8 cellular contexts compared by ENCODE assay signal in genomic region chr14:23009939-23010718, GRCh38. TPM values are rescaled to one million over a fixed set of nuclear protein-coding genes. Genes with fewer than 3 reads are reported as not detected.
A peak's percentile ranks its signal among the peaks of the same experiment; 100 is the strongest.
DNase-seq lines count a peak whose midpoint lies in the region; ATAC-seq, FAIRE-seq and TF ChIP-seq lines count a peak whose summit lies in the region.

Gene C14orf93, minus strand, starts transcription at chr14:23010143. Its CDS starts 11,120 bp downstream, at chr14:22999023.

- H3K36me3 ChIP-seq in HUES6 (ENCODE audit: control insufficient read depth, insufficient read depth, low read length) (no peaks in the 10 kb centered on the region), esophagus (ENCODE audit: control insufficient read depth in 2 of 2, insufficient read depth in 2 of 2, low read length in 1 of 2) (no peaks in the 10 kb centered on the region), mucosa of stomach (ENCODE audit: control insufficient read depth, insufficient read depth, low read length) (no peaks in the 10 kb centered on the region)

- WGBS in esophagus, 2 donors, result 1 to 2% methylated on average over 39 to 40 of the region's 40 CpGs

- H3K9ac ChIP-seq in HUES6 (ENCODE audit: low read length) (peak within 1 kb of the TSS; percentile 62), mucosa of stomach (ENCODE audit: low read length) (peak within 1 kb of the TSS; percentile 75)

- H3K4me1 ChIP-seq in HUES6 (ENCODE audit: control insufficient read depth, insufficient read depth, low read length) (peaks cover 15% of the 10 kb centered on the region), esophagus (ENCODE audit: control insufficient read depth in 2 of 2, insufficient read depth in 2 of 2, low read length in 1 of 2) (no peaks in the 10 kb centered on the region), mucosa of stomach (ENCODE audit: control insufficient read depth, insufficient read depth, low read length) (peaks cover 11% of the 10 kb centered on the region)

- FAIRE-seq in GM12892 (lab: Jason Lieb, UNC), result no peak

- H3K9me3 ChIP-seq in HUES6 (ENCODE audit: control insufficient read depth, insufficient read depth, low read depth, low read length) (no peaks in the 10 kb centered on the region), esophagus (ENCODE audit: control insufficient read depth in 2 of 2, insufficient read depth in 1 of 2, low read depth in 1 of 2, low read length in 1 of 2) (no peaks in the 10 kb centered on the region), mucosa of stomach (ENCODE audit: control insufficient read depth, low read length) (no peaks in the 10 kb centered on the region)

- no peak within 1 kb of the TSS for H3K27ac ChIP-seq in HUES6 (ENCODE audit: low read depth, low read length)
- peak within 1 kb of the TSS; percentile 87 to 94 for H3K27ac ChIP-seq in esophagus (ENCODE audit: low read depth in 2 of 2, low read length in 1 of 2)

- H3K4me3 ChIP-seq in HUES6 (ENCODE audit: low read depth, low read length) (peak within 1 kb of the TSS; percentile 58), esophagus (ENCODE audit: low read depth in 1 of 2, low read length in 2 of 2) (peak within 1 kb of the TSS; percentile 61 to 62), mucosa of stomach (ENCODE audit: low read length) (peak within 1 kb of the TSS; percentile 73)

- no peak for ATAC-seq in HG02623 (IDR thresholded peaks at IDR 0.05; ENCODE audit: unreplicated experiment)

- H3K27me3 ChIP-seq in HUES6 (ENCODE audit: control insufficient read depth, insufficient read depth, low read length), result no peaks in the 10 kb centered on the region
- no peaks in the 10 kb centered on the region for H3K27me3 ChIP-seq in esophagus (ENCODE audit: control insufficient read depth in 1 of 2, insufficient read depth in 2 of 2, low read length in 2 of 2)
- H3K27me3 ChIP-seq in mucosa of stomach (ENCODE audit: control insufficient read depth, insufficient read depth, low read length), result no peaks in the 10 kb centered on the region

- peak; percentile 51; the same call in 1 of the 2 replicates for TF ChIP-seq POLR2A in GM12892 (IDR thresholded peaks at IDR 0.05; ENCODE audit: low read depth, low read length)

- peak; percentile 77 for DNase-seq in GM12892 (ENCODE audit: insufficient read length)
- peak; percentile 77 for DNase-seq in OCI-M1 (lab: John Stamatoyannopoulos, UW)
- DNase-seq in activated T-cell treated with anti-CD3 and anti-CD28 coated beads for 48 hours (ENCODE audit: low read depth), result peak; percentile 83
- DNase-seq in stimulated activated CD8-positive, alpha-beta memory T cell treated with anti-CD3 and anti-CD28 coated beads, Interleukin-4, amount 100 ng/mL, for 48 hours, result peak; percentile 88

RNA-seq across cellular contexts. Expression of gene C14orf93, which starts in this region (rescaled TPM):
- polyA plus RNA-seq in GM12892 (2012; ENCODE audit: missing spikeins), result 4.6 TPM
- polyA plus RNA-seq in esophagus, result 1 to 10 TPM; 4.7 to 6.1 TPM
